Comparison of ENCODE assay signal across 1 cellular context in the genomic region with DNA sequence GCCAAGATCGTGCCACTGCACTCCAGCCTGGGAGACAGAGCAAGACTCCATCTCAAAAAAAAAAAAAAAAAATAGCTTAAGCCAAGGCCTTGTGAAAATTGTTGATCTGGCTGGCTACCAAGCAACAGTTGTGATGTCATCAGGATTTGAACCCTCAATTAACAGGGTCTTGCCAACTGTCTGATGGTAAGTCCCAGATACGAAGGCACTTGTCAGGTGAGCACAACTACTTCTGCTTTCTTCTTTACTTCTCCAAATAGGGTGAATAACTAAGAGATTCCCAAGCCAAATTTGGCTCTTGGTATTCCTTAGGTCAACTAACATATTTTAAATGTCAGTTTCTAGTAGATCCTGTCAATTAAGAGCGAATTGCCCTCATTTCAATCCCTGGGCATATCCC.
TF ChIP-seq lines count a peak whose summit lies in the region.

No MANE protein-coding gene starts in this region.

TF ChIP-seq in HepG2, 621 proteins besides CTCF, POLR2A, EP300 and RAD21:
- TF ChIP-seq, protein P1, sequence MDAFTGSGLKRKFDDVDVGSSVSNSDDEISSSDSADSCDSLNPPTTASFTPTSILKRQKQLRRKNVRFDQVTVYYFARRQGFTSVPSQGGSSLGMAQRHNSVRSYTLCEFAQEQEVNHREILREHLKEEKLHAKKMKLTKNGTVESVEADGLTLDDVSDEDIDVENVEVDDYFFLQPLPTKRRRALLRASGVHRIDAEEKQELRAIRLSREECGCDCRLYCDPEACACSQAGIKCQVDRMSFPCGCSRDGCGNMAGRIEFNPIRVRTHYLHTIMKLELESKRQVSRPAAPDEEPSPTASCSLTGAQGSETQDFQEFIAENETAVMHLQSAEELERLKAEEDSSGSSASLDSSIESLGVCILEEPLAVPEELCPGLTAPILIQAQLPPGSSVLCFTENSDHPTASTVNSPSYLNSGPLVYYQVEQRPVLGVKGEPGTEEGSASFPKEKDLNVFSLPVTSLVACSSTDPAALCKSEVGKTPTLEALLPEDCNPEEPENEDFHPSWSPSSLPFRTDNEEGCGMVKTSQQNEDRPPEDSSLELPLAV (CRISPR knock-in tag; conservative IDR thresholded peaks at IDR 0.05; ENCODE audit: low read depth): no peak
- TF ChIP-seq CREB1 (IDR thresholded peaks at IDR 0.05): peak; percentile 42; the same call in 1 of the 2 replicates
- no peak for TF ChIP-seq CREB1 (CRISPR knock-in tag; IDR thresholded peaks at IDR 0.05)
- TF ChIP-seq NAIF1 (CRISPR knock-in tag; IDR thresholded peaks at IDR 0.05; ENCODE audit: borderline replicate concordance): no peak
